Comparison of ENCODE assay signal across 18 cellular contexts in the genomic region with DNA sequence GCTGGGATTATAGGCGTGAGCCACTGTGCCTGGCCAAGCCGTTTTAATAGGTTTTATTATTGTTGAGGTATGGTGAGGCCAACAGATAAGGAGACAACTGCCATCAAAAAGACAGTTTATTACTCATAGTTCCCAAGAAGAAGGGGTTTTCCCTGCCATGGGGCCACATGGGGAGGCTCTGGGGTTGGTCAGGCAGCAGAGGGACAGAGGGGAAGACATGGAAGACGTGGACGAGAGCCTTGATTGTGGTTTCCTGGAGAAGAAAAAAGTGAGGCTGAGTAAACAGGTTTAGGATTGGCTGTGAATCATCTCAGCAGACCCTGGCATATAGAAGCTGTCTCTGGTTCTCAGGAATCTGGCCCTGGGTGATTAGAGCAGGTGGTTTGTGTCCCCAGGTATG.
DNase-seq lines count a peak whose midpoint lies in the region; ATAC-seq and TF ChIP-seq lines count a peak whose summit lies in the region.
"Had no signal": no experiment of that assay in that cellular context is flagged by ENCODE, and none has a peak within 500 bp of the region (broad histone marks: within the 10 kb centered on the region; RNA-seq: fewer than 3 reads in every experiment).

No MANE protein-coding gene starts in this region.

- TF ChIP-seq CTCF in mammary epithelial cell (conservative IDR thresholded peaks at IDR 0.05 in 1 of 2, IDR thresholded peaks at IDR 0.05 in 1 of 2; ENCODE audit: extremely low read depth in 1 of 2, insufficient read depth in 1 of 2, low read depth in 1 of 2, low read length in 2 of 2) = no peak

- peak; percentile 33 for ATAC-seq in activated CD4-positive, alpha-beta T cell treated with anti-CD3 and anti-CD28 coated beads for 36 hours
- peak; percentile 43 for ATAC-seq in activated naive CD8-positive, alpha-beta T cell treated with anti-CD3 and anti-CD28 coated beads, Interleukin-2, amount 50 U/mL, for 24 hours
- ATAC-seq in stimulated activated effector memory CD8-positive, alpha-beta T cell treated with anti-CD3 and anti-CD28 coated beads, Interleukin-12 subunit alpha, Interleukin-12 subunit beta, amount 100 ng/mL, for 72 hours = no peak
- no peak for ATAC-seq in Right ventricle myocardium superior (ENCODE audit: poor library complexity)
- ATAC-seq: HCT116, K562, Right ventricle myocardium inferior had no signal

- peaks cover 19% of the 10 kb centered on the region for H3K36me3 Mint-ChIP-seq in activated CD4-positive, alpha-beta T cell treated with anti-CD3 and anti-CD28 coated beads for 36 hours (ENCODE audit: low read depth)
- H3K36me3 Mint-ChIP-seq in activated naive CD8-positive, alpha-beta T cell treated with anti-CD3 and anti-CD28 coated beads, Interleukin-2, amount 50 U/mL, for 24 hours (ENCODE audit: low read depth) = peaks cover 4% of the 10 kb centered on the region
- no peaks in the 10 kb centered on the region for H3K36me3 Mint-ChIP-seq in stimulated activated effector memory CD8-positive, alpha-beta T cell treated with anti-CD3 and anti-CD28 coated beads, Interleukin-12 subunit alpha, Interleukin-12 subunit beta, amount 100 ng/mL, for 72 hours

- H3K36me3 ChIP-seq in mammary epithelial cell (ENCODE audit: insufficient read depth, low read length) = no peaks in the 10 kb centered on the region

- H3K4me1 ChIP-seq in mammary epithelial cell (ENCODE audit: insufficient read depth, low read length) = no peaks in the 10 kb centered on the region
- H3K4me1 ChIP-seq: Peyer's patch had no signal

- peaks cover 5% of the 10 kb centered on the region for H3K4me1 Mint-ChIP-seq in activated CD4-positive, alpha-beta T cell treated with anti-CD3 and anti-CD28 coated beads for 36 hours
- H3K4me1 Mint-ChIP-seq in activated naive CD8-positive, alpha-beta T cell treated with anti-CD3 and anti-CD28 coated beads, Interleukin-2, amount 50 U/mL, for 24 hours = peaks cover 3% of the 10 kb centered on the region
- no peaks in the 10 kb centered on the region for H3K4me1 Mint-ChIP-seq in stimulated activated effector memory CD8-positive, alpha-beta T cell treated with anti-CD3 and anti-CD28 coated beads, Interleukin-12 subunit alpha, Interleukin-12 subunit beta, amount 100 ng/mL, for 72 hours
- H3K4me1 Mint-ChIP-seq: CD14-positive monocyte had no signal

- peak; percentile 19 for DNase-seq in activated CD4-positive, alpha-beta T cell treated with anti-CD3 and anti-CD28 coated beads for 36 hours
- no peak for DNase-seq in activated CD4-positive, alpha-beta T cell treated with anti-CD3 and anti-CD28 coated beads for 1 hour
- peak; percentile 12 for DNase-seq in M059J (ENCODE audit: low read depth)
- no peak for DNase-seq in activated naive CD8-positive, alpha-beta T cell treated with anti-CD3 and anti-CD28 coated beads, Interleukin-2, amount 50 U/mL, for 24 hours
- DNase-seq in stimulated activated effector memory CD8-positive, alpha-beta T cell treated with anti-CD3 and anti-CD28 coated beads, Interleukin-12 subunit alpha, Interleukin-12 subunit beta, amount 100 ng/mL, for 72 hours (ENCODE audit: low spot score in 2 of 2) = no peak
- DNase-seq in DMS153 (lab: John Stamatoyannopoulos, UW) = no peak
- DNase-seq in Right ventricle myocardium superior = no peak
- DNase-seq in mammary epithelial cell = no peak
- DNase-seq: GOT3, NCI-H1105 treated with DMSO at 0.1 percent for 48 hours, NCI-H1694, NCI-H2081 treated with DMSO at 0.1 percent for 48 hours, Peyer's patch had no signal

- 100% methylated on average over 1 of the region's 4 CpGs for WGBS in mammary epithelial cell (ENCODE audit: low coverage, missing lambda C conversion rate)

- H3K9me3 Mint-ChIP-seq in activated CD4-positive, alpha-beta T cell treated with anti-CD3 and anti-CD28 coated beads for 36 hours (ENCODE audit: low read depth) = no peaks in the 10 kb centered on the region
- H3K9me3 Mint-ChIP-seq in activated naive CD8-positive, alpha-beta T cell treated with anti-CD3 and anti-CD28 coated beads, Interleukin-2, amount 50 U/mL, for 24 hours = no peaks in the 10 kb centered on the region
- H3K9me3 Mint-ChIP-seq in stimulated activated effector memory CD8-positive, alpha-beta T cell treated with anti-CD3 and anti-CD28 coated beads, Interleukin-12 subunit alpha, Interleukin-12 subunit beta, amount 100 ng/mL, for 72 hours = no peaks in the 10 kb centered on the region
- H3K9me3 Mint-ChIP-seq: CD14-positive monocyte had no signal

- no peak overlapping the region for H2AFZ ChIP-seq in mammary epithelial cell (ENCODE audit: low read depth, low read length)

- in situ Hi-C loops in mammary epithelial cell (cut with MboI; ENCODE audit: low sequenced_read_pairs in 2 of 2) = no loop called here

- no peak overlapping the region for H3K4me3 ChIP-seq in mammary epithelial cell (replicated peaks in 1 of 3; ENCODE audit: insufficient read depth in 1 of 3, low read depth in 2 of 3, low read length in 3 of 3)
- H3K4me3 ChIP-seq: K562, Peyer's patch had no signal

- POLR2A ChIA-PET in activated CD4-positive, alpha-beta T cell treated with anti-CD3 and anti-CD28 coated beads for 36 hours (lab: Charles Lee) = no interaction called here

- no TSS peak for BruUV-seq in mammary epithelial cell (replicated peaks; lab: Mats Ljungman, UMichigan)

- no peak overlapping the region for H3K4me3 Mint-ChIP-seq in activated CD4-positive, alpha-beta T cell treated with anti-CD3 and anti-CD28 coated beads for 36 hours
- no peak overlapping the region for H3K4me3 Mint-ChIP-seq in activated naive CD8-positive, alpha-beta T cell treated with anti-CD3 and anti-CD28 coated beads, Interleukin-2, amount 50 U/mL, for 24 hours
- H3K4me3 Mint-ChIP-seq in stimulated activated effector memory CD8-positive, alpha-beta T cell treated with anti-CD3 and anti-CD28 coated beads, Interleukin-12 subunit alpha, Interleukin-12 subunit beta, amount 100 ng/mL, for 72 hours = no peak overlapping the region
- H3K4me3 Mint-ChIP-seq: CD14-positive monocyte had no signal

- no peaks in the 10 kb centered on the region for H3K27me3 Mint-ChIP-seq in activated CD4-positive, alpha-beta T cell treated with anti-CD3 and anti-CD28 coated beads for 36 hours
- H3K27me3 Mint-ChIP-seq in activated naive CD8-positive, alpha-beta T cell treated with anti-CD3 and anti-CD28 coated beads, Interleukin-2, amount 50 U/mL, for 24 hours = no peaks in the 10 kb centered on the region

- H3K27ac Mint-ChIP-seq in activated CD4-positive, alpha-beta T cell treated with anti-CD3 and anti-CD28 coated beads for 36 hours = no peak overlapping the region
- no peak overlapping the region for H3K27ac Mint-ChIP-seq in activated naive CD8-positive, alpha-beta T cell treated with anti-CD3 and anti-CD28 coated beads, Interleukin-2, amount 50 U/mL, for 24 hours
- peak overlapping the region; percentile 46 for H3K27ac Mint-ChIP-seq in stimulated activated effector memory CD8-positive, alpha-beta T cell treated with anti-CD3 and anti-CD28 coated beads, Interleukin-12 subunit alpha, Interleukin-12 subunit beta, amount 100 ng/mL, for 72 hours
- H3K27ac Mint-ChIP-seq: CD14-positive monocyte had no signal

- H3K4me2 ChIP-seq in mammary epithelial cell (ENCODE audit: insufficient read depth, low read depth, low read length) = no peak overlapping the region

- CTCF ChIA-PET in activated CD4-positive, alpha-beta T cell treated with anti-CD3 and anti-CD28 coated beads for 36 hours (lab: Charles Lee) = no interaction called here
- CTCF ChIA-PET in mammary epithelial cell (lab: Charles Lee; ENCODE audit: low non-redundant PET) = no interaction called here

- no peak overlapping the region for H3K9ac ChIP-seq in mammary epithelial cell (ENCODE audit: insufficient read depth, low read length)

- no peaks in the 10 kb centered on the region for H4K20me1 ChIP-seq in mammary epithelial cell (ENCODE audit: insufficient read depth, low read length)

- H3K79me2 ChIP-seq in mammary epithelial cell (ENCODE audit: insufficient read depth, low read length) = no peaks in the 10 kb centered on the region

- no peaks in the 10 kb centered on the region for H3K9me3 ChIP-seq in mammary epithelial cell (replicated peaks; ENCODE audit: insufficient read depth, low read length)
- H3K9me3 ChIP-seq: Peyer's patch had no signal

- intact Hi-C loops in activated CD4-positive, alpha-beta T cell treated with anti-CD3 and anti-CD28 coated beads for 36 hours (cut with DNase I, micrococcal nuclease) = no loop called here
- intact Hi-C loops in Right ventricle myocardium superior (cut with DNase I) = no loop called here
- intact Hi-C loops in mammary epithelial cell (cut with micrococcal nuclease) = no loop called here

- H3K27ac ChIP-seq in mammary epithelial cell (ENCODE audit: insufficient read depth, low read depth, low read length) = no peak overlapping the region
- H3K27ac ChIP-seq: 22Rv1, Peyer's patch had no signal

- dilution Hi-C loops in mammary epithelial cell (cut with HindIII; ENCODE audit: low sequenced_read_pairs) = no loop called here

- no peaks in the 10 kb centered on the region for H3K27me3 ChIP-seq in mammary epithelial cell (ENCODE audit: insufficient read depth, low read length)
- H3K27me3 ChIP-seq: Peyer's patch had no signal

Comparison
In these comparisons a context has a peak if more than half of its experiments do, and no peak if none do; other contexts are left out.
1. DNase-seq: peak in activated CD4-positive, alpha-beta T cell treated with anti-CD3 and anti-CD28 coated beads for 36 hours (single experiment) and M059J (single experiment); none in activated CD4-positive, alpha-beta T cell treated with anti-CD3 and anti-CD28 coated beads for 1 hour (single experiment), activated naive CD8-positive, alpha-beta T cell treated with anti-CD3 and anti-CD28 coated beads, Interleukin-2, amount 50 U/mL, for 24 hours (single experiment), stimulated activated effector memory CD8-positive, alpha-beta T cell treated with anti-CD3 and anti-CD28 coated beads, Interleukin-12 subunit alpha, Interleukin-12 subunit beta, amount 100 ng/mL, for 72 hours (0 of 2), DMS153 (single experiment), Right ventricle myocardium superior (single experiment) and mammary epithelial cell (single experiment).
2. ATAC-seq: peak in activated CD4-positive, alpha-beta T cell treated with anti-CD3 and anti-CD28 coated beads for 36 hours (single experiment) and activated naive CD8-positive, alpha-beta T cell treated with anti-CD3 and anti-CD28 coated beads, Interleukin-2, amount 50 U/mL, for 24 hours (single experiment); none in stimulated activated effector memory CD8-positive, alpha-beta T cell treated with anti-CD3 and anti-CD28 coated beads, Interleukin-12 subunit alpha, Interleukin-12 subunit beta, amount 100 ng/mL, for 72 hours (single experiment) and Right ventricle myocardium superior (single experiment).